ENCODE assay signal across 16 cellular contexts in genomic region chr21:33302055-33302454, GRCh38. TPM values are rescaled to one million over a fixed set of nuclear protein-coding genes. Genes with fewer than 3 reads are reported as not detected.
DNase-seq lines count a peak whose midpoint lies in the region; ATAC-seq and TF ChIP-seq lines count a peak whose summit lies in the region.
"Had no signal": no experiment of that assay in that cellular context is flagged by ENCODE, and none has a peak within 500 bp of the region (broad histone marks: within the 10 kb centered on the region; RNA-seq: fewer than 3 reads in every experiment).

No MANE protein-coding gene starts in this region.

- CTCF ChIA-PET in CD8-positive, alpha-beta memory T cell (lab: Charles Lee) = interaction anchor here (1.0 kb wide), 1 partner anchor 102 kb away, joined by 3 read pairs; no protein-coding TSS in a partner anchor

- H3K4me1 ChIP-seq in esophagus squamous epithelium = peaks cover 0 to 36% (median 13%) of the 10 kb centered on the region in 3 donors
- peaks cover 33% of the 10 kb centered on the region for H3K4me1 ChIP-seq in CD8-positive, alpha-beta memory T cell (ENCODE audit: insufficient read depth, low read length)

- intact Hi-C loops in esophagus squamous epithelium (cut with DNase I) = no loop called here

- peaks cover 2% of the 10 kb centered on the region; the same call in 1 of the 2 replicates for H3K36me3 ChIP-seq in KOPT-K1 (ENCODE audit: insufficient read depth, low read length)
- peaks cover 0 to 5% (median 0%) of the 10 kb centered on the region in 3 donors for H3K36me3 ChIP-seq in esophagus squamous epithelium
- no peaks in the 10 kb centered on the region for H3K36me3 ChIP-seq in CD8-positive, alpha-beta memory T cell (ENCODE audit: insufficient read depth, low read length)
- H3K36me3 ChIP-seq: brain microvascular endothelial cell had no signal

- TF ChIP-seq POLR2A in esophagus squamous epithelium (IDR thresholded peaks at IDR 0.05) = no peak

- no peaks in the 10 kb centered on the region for H3K9me3 ChIP-seq in KOPT-K1 (ENCODE audit: insufficient read depth, low read length, poor library complexity, severe bottlenecking)
- H3K9me3 ChIP-seq in esophagus squamous epithelium = no peaks in the 10 kb centered on the region
- H3K9me3 ChIP-seq in CD8-positive, alpha-beta memory T cell (ENCODE audit: low read length) = no peaks in the 10 kb centered on the region

- no peaks in the 10 kb centered on the region for H3K27me3 ChIP-seq in esophagus squamous epithelium
- no peaks in the 10 kb centered on the region for H3K27me3 ChIP-seq in CD8-positive, alpha-beta memory T cell (ENCODE audit: insufficient read depth, low read length, poor library complexity, severe bottlenecking)
- H3K27me3 ChIP-seq: brain microvascular endothelial cell had no signal

- no peaks in the 10 kb centered on the region for H3K27me3 Mint-ChIP-seq in CD8-positive, alpha-beta memory T cell
- H3K27me3 Mint-ChIP-seq: activated naive CD8-positive, alpha-beta T cell; naive thymus-derived CD8-positive, alpha-beta T cell; progenitor cell of endocrine pancreas had no signal

- no peak for ATAC-seq in HG03354 (IDR thresholded peaks at IDR 0.05; ENCODE audit: poor library complexity, severe bottlenecking, unreplicated experiment)
- ATAC-seq: naive thymus-derived CD8-positive, alpha-beta T cell had no signal

- peaks cover 29 to 35% (median 32%) of the 10 kb centered on the region in 3 donors for H3K4me1 Mint-ChIP-seq in CD8-positive, alpha-beta memory T cell

- H3K4me3 Mint-ChIP-seq in CD8-positive, alpha-beta memory T cell = no peak overlapping the region
- H3K4me3 Mint-ChIP-seq: activated naive CD8-positive, alpha-beta T cell had no signal

- POLR2A ChIA-PET in CD8-positive, alpha-beta memory T cell (lab: Charles Lee) = no interaction called here

- peaks cover 0 to 7% (median 2%) of the 10 kb centered on the region in 3 donors for H3K36me3 Mint-ChIP-seq in CD8-positive, alpha-beta memory T cell

- H3K27ac ChIP-seq in C4-2B (peak overlapping the region; percentile 90), KOPT-K1 (ENCODE audit: low read depth, low read length, poor library complexity, severe bottlenecking) (peak overlapping the region; percentile 77), esophagus squamous epithelium (peak overlapping the region in 3 of 4 donors; percentile 4 to 83 (median 55)), skin epidermis (peak overlapping the region in 13 of 21 experiments; percentile 22 to 84 (median 65))
- H3K27ac ChIP-seq in CD8-positive, alpha-beta memory T cell (ENCODE audit: low read depth, low read length) = no peak overlapping the region
- H3K27ac ChIP-seq: brain microvascular endothelial cell had no signal

- peak overlapping the region in 1 of 8 donors; percentile 12 for H3K27ac Mint-ChIP-seq in CD8-positive, alpha-beta memory T cell

- H3K4me3 ChIP-seq in esophagus squamous epithelium = no peak overlapping the region
- no peak overlapping the region for H3K4me3 ChIP-seq in skin epidermis
- no peak overlapping the region for H3K4me3 ChIP-seq in CD8-positive, alpha-beta memory T cell (ENCODE audit: low read length)

- DNase-seq in esophagus squamous epithelium (lab: John Stamatoyannopoulos, UW) = no peak
- DNase-seq in islet precursor cell = no peak
- DNase-seq in CD8-positive, alpha-beta memory T cell = no peak
- no peak for DNase-seq in OCI-M2 (lab: John Stamatoyannopoulos, UW; ENCODE audit: unreplicated experiment)
- DNase-seq: activated CD4-positive, alpha-beta T cell treated with anti-CD3 and anti-CD28 coated beads for 48 hours; brain microvascular endothelial cell; DMS153; HCEC 1CT; hypothalamus; naive thymus-derived CD8-positive, alpha-beta T cell had no signal

- WGBS in esophagus squamous epithelium, 2 donors = 62% methylated on average over 3 to 5 of the region's 7 CpGs

- no peaks in the 10 kb centered on the region for H3K9me3 Mint-ChIP-seq in CD8-positive, alpha-beta memory T cell
- H3K9me3 Mint-ChIP-seq: naive thymus-derived CD8-positive, alpha-beta T cell had no signal

- TF ChIP-seq CTCF in C4-2B (conservative IDR thresholded peaks at IDR 0.05) (no peak), esophagus squamous epithelium (IDR thresholded peaks at IDR 0.05) (peak in 1 of 6 experiments; percentile 23)

RNA-seq across cellular contexts. Expression of gene IFNAR1, which starts 22.7 kb away (rescaled TPM):
- total RNA-seq in esophagus squamous epithelium = 10 to 100 TPM; 12.4 to 19.3 (median 15.5) TPM
- 10 to 100 TPM; 31.6 to 34.1 TPM for total RNA-seq in CD8-positive, alpha-beta memory T cell
- 54.6 TPM for polyA plus RNA-seq in CD8-positive, alpha-beta memory T cell

RNA-seq across cellular contexts. Expression of gene IL10RB, which starts 35.9 kb away (rescaled TPM):
- 10 to 100 TPM; 28.1 to 47.7 (median 32.3) TPM for total RNA-seq in esophagus squamous epithelium
- 10 to 100 TPM; 23.4 to 25.3 TPM for total RNA-seq in CD8-positive, alpha-beta memory T cell
- 51.4 TPM for polyA plus RNA-seq in CD8-positive, alpha-beta memory T cell
